ENCODE assay signal across 18 cellular contexts in the genomic region with DNA sequence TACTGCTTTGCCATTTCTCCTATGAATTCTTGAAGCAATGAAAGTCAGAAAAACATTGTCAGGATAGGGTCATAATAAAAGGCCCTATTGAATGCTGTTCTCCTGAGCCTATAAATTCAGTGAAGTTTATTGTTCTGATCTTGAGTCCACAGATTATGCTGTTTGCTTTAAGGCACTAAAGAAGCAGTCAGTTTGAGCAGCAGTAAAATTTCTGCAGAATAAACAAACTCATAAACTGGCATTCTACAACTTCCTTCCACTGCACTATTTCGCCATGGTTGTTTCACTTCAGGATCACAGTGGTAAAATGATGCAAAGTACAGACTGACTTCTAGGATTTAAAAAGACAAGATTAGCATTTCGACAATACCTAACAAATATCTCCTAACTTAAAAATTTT.
DNase-seq lines count a peak whose midpoint lies in the region; ATAC-seq and TF ChIP-seq lines count a peak whose summit lies in the region.
"Had no signal": no experiment of that assay in that cellular context is flagged by ENCODE, and none has a peak within 500 bp of the region (broad histone marks: within the 10 kb centered on the region; RNA-seq: fewer than 3 reads in every experiment).

No MANE protein-coding gene starts in this region.

- no peaks in the 10 kb centered on the region for H3K36me3 Mint-ChIP-seq in MCF 10A (ENCODE audit: insufficient read depth, unreplicated experiment)
- H3K36me3 Mint-ChIP-seq: CD8-positive, alpha-beta memory T cell had no signal

- no peak overlapping the region for H3K4me3 ChIP-seq in mucosa of descending colon

- H3K9me3 Mint-ChIP-seq in MCF 10A (ENCODE audit: unreplicated experiment) = peaks cover 3% of the 10 kb centered on the region

- ATAC-seq in mucosa of descending colon = peak; percentile 98
- no peak for ATAC-seq in HG03135 (IDR thresholded peaks at IDR 0.05; ENCODE audit: unreplicated experiment)
- ATAC-seq: PC-3, SK-N-SH treated with all-trans-retinoic acid at 6 μM for 48 hours had no signal

- DNase-seq in T47D (ENCODE audit: low read depth in 1 of 2, low spot score in 1 of 2) (peak; percentile 30 to 87), MCF 10A (ENCODE audit: unreplicated experiment) (no peak), mucosa of descending colon (peak in 1 of 3 donors; percentile 21), NCI-H2029 (lab: John Stamatoyannopoulos, UW) (no peak), NAMALWA (ENCODE audit: low spot score) (no peak)
- DNase-seq: CD8-positive, alpha-beta memory T cell; DMS79; KG1; NCI-H1105 treated with DMSO at 0.1 percent for 48 hours; NCI-H1694; NCI-H2227 treated with DMSO at 0.1 percent for 48 hours; NCI-H510A treated with DMSO at 0.1 percent for 48 hours; PC-3; SIG-M5 had no signal

- no TSS peak for BruUV-seq in MCF 10A (replicated peaks; lab: Mats Ljungman, UMichigan)

- TF ChIP-seq CTCF in MCF 10A (IDR thresholded peaks at IDR 0.05; ENCODE audit: unreplicated experiment) (no peak), VCaP (conservative IDR thresholded peaks at IDR 0.05) (no peak), mucosa of descending colon (IDR thresholded peaks at IDR 0.05) (no peak)

- POLR2A ChIA-PET in MCF 10A (lab: Yijun Ruan, JAX) = no interaction called here

- no peak overlapping the region for H3K4me3 Mint-ChIP-seq in MCF 10A (ENCODE audit: unreplicated experiment)
- H3K4me3 Mint-ChIP-seq: CD8-positive, alpha-beta memory T cell had no signal

- in situ Hi-C loops in T47D (cut with HindIII; ENCODE audit: low pct_unique_long_range_greater_than_20kb, low sequenced_read_pairs) = no loop called here

- peaks cover 97% of the 10 kb centered on the region for H3K27me3 Mint-ChIP-seq in MCF 10A (ENCODE audit: insufficient read depth, unreplicated experiment)
- H3K27me3 Mint-ChIP-seq: CD8-positive, alpha-beta memory T cell had no signal

- no peaks in the 10 kb centered on the region for H3K4me1 Mint-ChIP-seq in MCF 10A (ENCODE audit: insufficient read depth, unreplicated experiment)
- H3K4me1 Mint-ChIP-seq: CD8-positive, alpha-beta memory T cell had no signal

- H3K27ac ChIP-seq in VCaP = peak overlapping the region; percentile 96
- H3K27ac ChIP-seq: RWPE1 had no signal

- no peaks in the 10 kb centered on the region for H3K9me3 ChIP-seq in mucosa of descending colon

- intact Hi-C loops in MCF 10A (cut with micrococcal nuclease) (no loop called here), mucosa of descending colon (cut with DNase I, micrococcal nuclease) (no loop called here)

- H3K27ac Mint-ChIP-seq in MCF 10A (ENCODE audit: low read depth, unreplicated experiment) = no peak overlapping the region
- H3K27ac Mint-ChIP-seq: CD8-positive, alpha-beta memory T cell had no signal

- H3K4me1 ChIP-seq in mucosa of descending colon (ENCODE audit: low read depth) = peaks cover 26% of the 10 kb centered on the region

- CTCF ChIA-PET in MCF 10A (lab: Yijun Ruan, JAX) = interaction anchor here (0.6 kb wide), 1 partner anchor 22 kb away, joined by 3 read pairs; no protein-coding TSS in a partner anchor

- no peaks in the 10 kb centered on the region for H3K36me3 ChIP-seq in mucosa of descending colon (ENCODE audit: low read depth)

Comparison
In these comparisons a context has a peak if more than half of its experiments do, and no peak if none do; other contexts are left out.
1. DNase-seq: peak in T47D (2 of 2); none in MCF 10A (single experiment), NCI-H2029 (single experiment) and NAMALWA (single experiment).